In the genomic region with DNA sequence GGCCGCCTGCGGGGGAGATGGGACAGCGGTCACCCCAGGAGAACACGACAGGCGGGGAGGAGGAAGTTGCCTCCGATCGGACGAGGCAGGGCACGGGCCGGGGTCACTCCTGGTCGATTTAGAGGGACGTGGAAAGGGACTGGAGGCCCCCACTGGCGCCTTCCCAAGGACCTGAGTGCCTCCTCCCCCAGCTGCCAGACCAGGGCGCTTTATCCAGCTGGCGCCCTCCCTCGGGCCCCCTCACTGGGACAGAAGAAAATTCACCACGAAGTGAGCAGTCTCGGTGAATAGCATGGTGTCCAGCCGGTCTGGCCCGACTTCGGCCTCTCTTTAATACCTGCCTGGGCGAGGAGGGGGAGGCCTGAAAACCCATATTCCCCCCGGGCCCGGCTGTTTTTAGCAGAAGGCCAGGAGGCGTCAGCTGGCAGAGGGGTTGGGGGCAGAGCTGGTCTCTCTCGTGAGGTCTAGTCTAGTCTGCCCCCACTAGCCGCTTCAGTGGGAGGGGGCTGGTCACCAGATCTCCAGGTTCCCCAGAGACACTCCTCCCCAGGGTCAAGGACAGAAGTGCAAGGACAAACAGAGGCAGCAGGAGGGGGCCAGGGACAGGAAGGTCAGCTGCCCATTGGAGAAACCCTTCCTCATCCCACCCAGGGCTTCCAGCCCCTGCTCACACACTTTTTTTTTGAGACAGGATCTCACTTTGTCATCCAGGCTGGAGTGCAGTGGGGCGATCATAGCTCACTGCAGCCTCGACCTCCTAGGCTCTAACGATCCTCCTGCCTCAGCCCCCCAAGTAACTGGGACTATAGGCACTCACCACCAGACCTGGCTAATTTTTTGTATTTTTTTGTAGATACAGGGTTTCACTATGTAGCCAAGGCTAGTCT, we compare ENCODE assay signal across 1 cellular context.
TF ChIP-seq lines count a peak whose summit lies in the region.

No MANE protein-coding gene starts in this region.

TF ChIP-seq in HepG2, 621 proteins besides CTCF, POLR2A, EP300 and RAD21 (continued from another document and continues in another):
- TF ChIP-seq, protein P1, sequence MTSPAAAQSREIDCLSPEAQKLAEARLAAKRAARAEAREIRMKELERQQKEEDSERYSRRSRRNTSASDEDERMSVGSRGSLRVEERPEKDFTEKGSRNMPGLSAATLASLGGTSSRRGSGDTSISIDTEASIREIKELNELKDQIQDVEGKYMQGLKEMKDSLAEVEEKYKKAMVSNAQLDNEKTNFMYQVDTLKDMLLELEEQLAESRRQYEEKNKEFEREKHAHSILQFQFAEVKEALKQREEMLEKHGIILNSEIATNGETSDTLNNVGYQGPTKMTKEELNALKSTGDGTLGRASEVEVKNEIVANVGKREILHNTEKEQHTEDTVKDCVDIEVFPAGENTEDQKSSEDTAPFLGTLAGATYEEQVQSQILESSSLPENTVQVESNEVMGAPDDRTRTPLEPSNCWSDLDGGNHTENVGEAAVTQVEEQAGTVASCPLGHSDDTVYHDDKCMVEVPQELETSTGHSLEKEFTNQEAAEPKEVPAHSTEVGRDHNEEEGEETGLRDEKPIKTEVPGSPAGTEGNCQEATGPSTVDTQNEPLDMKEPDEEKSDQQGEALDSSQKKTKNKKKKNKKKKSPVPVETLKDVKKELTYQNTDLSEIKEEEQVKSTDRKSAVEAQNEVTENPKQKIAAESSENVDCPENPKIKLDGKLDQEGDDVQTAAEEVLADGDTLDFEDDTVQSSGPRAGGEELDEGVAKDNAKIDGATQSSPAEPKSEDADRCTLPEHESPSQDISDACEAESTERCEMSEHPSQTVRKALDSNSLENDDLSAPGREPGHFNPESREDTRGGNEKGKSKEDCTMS (CRISPR knock-in tag; conservative IDR thresholded peaks at IDR 0.05) = no peak
- TF ChIP-seq ZNF101 (CRISPR knock-in tag; IDR thresholded peaks at IDR 0.05; ENCODE audit: borderline replicate concordance, low read depth) (no peak), TOPORS (CRISPR knock-in tag; IDR thresholded peaks at IDR 0.05) (no peak; the same call in 1 of the 2 replicates), ZNF782 (CRISPR knock-in tag; IDR thresholded peaks at IDR 0.05; ENCODE audit: borderline replicate concordance) (no peak), ZNF672 (CRISPR knock-in tag; IDR thresholded peaks at IDR 0.05) (no peak), AGO1 (IDR thresholded peaks at IDR 0.05; ENCODE audit: low read depth, low read length, poor library complexity, severe bottlenecking) (no peak), SUZ12 (IDR thresholded peaks at IDR 0.05; ENCODE audit: low read depth, low read length) (no peak), HDAC6 (IDR thresholded peaks at IDR 0.05; ENCODE audit: low read depth, low read length) (no peak), KDM5B (CRISPR knock-in tag; IDR thresholded peaks at IDR 0.05; ENCODE audit: borderline replicate concordance) (peak; percentile 50; the same call in 1 of the 2 replicates), ZNF205 (CRISPR knock-in tag; IDR thresholded peaks at IDR 0.05) (0 out of 2 replicates have a peak, but pooled peaks have one; percentile 7), ZNF607 (CRISPR knock-in tag; IDR thresholded peaks at IDR 0.05; ENCODE audit: borderline replicate concordance) (no peak; the same call in 1 of the 2 replicates), GTF2F1 (IDR thresholded peaks at IDR 0.05; ENCODE audit: low read length) (no peak), ZNF335 (CRISPR knock-in tag; IDR thresholded peaks at IDR 0.05) (no peak), ZNF562 (CRISPR knock-in tag; IDR thresholded peaks at IDR 0.05; ENCODE audit: borderline replicate concordance) (no peak), ZNF3 (CRISPR knock-in tag; IDR thresholded peaks at IDR 0.05) (no peak), ZNF484 (CRISPR knock-in tag; IDR thresholded peaks at IDR 0.05; ENCODE audit: borderline replicate concordance, low read depth) (no peak), U2AF2 (IDR thresholded peaks at IDR 0.05; ENCODE audit: low read depth, low read length) (no peak), ZC3H4 (CRISPR knock-in tag; IDR thresholded peaks at IDR 0.05; ENCODE audit: borderline replicate concordance) (0 out of 2 replicates have a peak, but pooled peaks have one; percentile 1), TOE1 (CRISPR knock-in tag; IDR thresholded peaks at IDR 0.05) (no peak), ONECUT2 (CRISPR knock-in tag; IDR thresholded peaks at IDR 0.05) (0 out of 2 replicates have a peak, but pooled peaks have one; percentile 21), ZNF253 (CRISPR knock-in tag; IDR thresholded peaks at IDR 0.05; ENCODE audit: borderline replicate concordance) (no peak), NAIF1 (CRISPR knock-in tag; IDR thresholded peaks at IDR 0.05; ENCODE audit: borderline replicate concordance) (no peak; the same call in 1 of the 2 replicates), THAP11 (CRISPR knock-in tag; IDR thresholded peaks at IDR 0.05) (0 out of 2 replicates have a peak, but pooled peaks have one; percentile 13), MEIS2 (CRISPR knock-in tag; IDR thresholded peaks at IDR 0.05) (peak; percentile 2; the same call in 1 of the 2 replicates), SMAD3 (CRISPR knock-in tag; IDR thresholded peaks at IDR 0.05) (no peak), RFX3 (CRISPR knock-in tag; IDR thresholded peaks at IDR 0.05) (no peak), ZSCAN21 (CRISPR knock-in tag; IDR thresholded peaks at IDR 0.05; ENCODE audit: borderline replicate concordance) (no peak), PHF8 (CRISPR knock-in tag; IDR thresholded peaks at IDR 0.05) (no peak), ZNF563 (CRISPR knock-in tag; IDR thresholded peaks at IDR 0.05) (no peak; the same call in none of the 2 replicates), NCOA2 (CRISPR knock-in tag; IDR thresholded peaks at IDR 0.05) (no peak; the same call in 1 of the 2 replicates), RAD51 (IDR thresholded peaks at IDR 0.05; ENCODE audit: borderline replicate concordance) (no peak), CREM (IDR thresholded peaks at IDR 0.05) (no peak), CREM (CRISPR knock-in tag; IDR thresholded peaks at IDR 0.05) (no peak), MLLT10 (CRISPR knock-in tag; IDR thresholded peaks at IDR 0.05) (no peak), ZNF75D (CRISPR knock-in tag; IDR thresholded peaks at IDR 0.05; ENCODE audit: borderline replicate concordance) (no peak), ZC3H13 (CRISPR knock-in tag; IDR thresholded peaks at IDR 0.05) (no peak), MXI1 (IDR thresholded peaks at IDR 0.05; ENCODE audit: borderline replicate concordance, low read depth, low read length) (no peak), CAMTA2 (CRISPR knock-in tag; IDR thresholded peaks at IDR 0.05; ENCODE audit: borderline replicate concordance) (no peak), ZFYVE20 (CRISPR knock-in tag; IDR thresholded peaks at IDR 0.05; ENCODE audit: borderline replicate concordance, low read depth) (no peak), ZNF616 (CRISPR knock-in tag; IDR thresholded peaks at IDR 0.05; ENCODE audit: low read depth) (no peak)
- TF ChIP-seq, protein P2, sequence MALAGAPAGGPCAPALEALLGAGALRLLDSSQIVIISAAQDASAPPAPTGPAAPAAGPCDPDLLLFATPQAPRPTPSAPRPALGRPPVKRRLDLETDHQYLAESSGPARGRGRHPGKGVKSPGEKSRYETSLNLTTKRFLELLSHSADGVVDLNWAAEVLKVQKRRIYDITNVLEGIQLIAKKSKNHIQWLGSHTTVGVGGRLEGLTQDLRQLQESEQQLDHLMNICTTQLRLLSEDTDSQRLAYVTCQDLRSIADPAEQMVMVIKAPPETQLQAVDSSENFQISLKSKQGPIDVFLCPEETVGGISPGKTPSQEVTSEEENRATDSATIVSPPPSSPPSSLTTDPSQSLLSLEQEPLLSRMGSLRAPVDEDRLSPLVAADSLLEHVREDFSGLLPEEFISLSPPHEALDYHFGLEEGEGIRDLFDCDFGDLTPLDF (CRISPR knock-in tag; IDR thresholded peaks at IDR 0.05) = no peak
- TF ChIP-seq, protein P3, sequence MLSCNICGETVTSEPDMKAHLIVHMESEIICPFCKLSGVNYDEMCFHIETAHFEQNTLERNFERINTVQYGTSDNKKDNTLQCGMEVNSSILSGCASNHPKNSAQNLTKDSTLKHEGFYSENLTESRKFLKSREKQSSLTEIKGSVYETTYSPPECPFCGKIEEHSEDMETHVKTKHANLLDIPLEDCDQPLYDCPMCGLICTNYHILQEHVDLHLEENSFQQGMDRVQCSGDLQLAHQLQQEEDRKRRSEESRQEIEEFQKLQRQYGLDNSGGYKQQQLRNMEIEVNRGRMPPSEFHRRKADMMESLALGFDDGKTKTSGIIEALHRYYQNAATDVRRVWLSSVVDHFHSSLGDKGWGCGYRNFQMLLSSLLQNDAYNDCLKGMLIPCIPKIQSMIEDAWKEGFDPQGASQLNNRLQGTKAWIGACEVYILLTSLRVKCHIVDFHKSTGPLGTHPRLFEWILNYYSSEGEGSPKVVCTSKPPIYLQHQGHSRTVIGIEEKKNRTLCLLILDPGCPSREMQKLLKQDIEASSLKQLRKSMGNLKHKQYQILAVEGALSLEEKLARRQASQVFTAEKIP (CRISPR knock-in tag; IDR thresholded peaks at IDR 0.05; ENCODE audit: borderline replicate concordance) = no peak
- TF ChIP-seq, protein P4, sequence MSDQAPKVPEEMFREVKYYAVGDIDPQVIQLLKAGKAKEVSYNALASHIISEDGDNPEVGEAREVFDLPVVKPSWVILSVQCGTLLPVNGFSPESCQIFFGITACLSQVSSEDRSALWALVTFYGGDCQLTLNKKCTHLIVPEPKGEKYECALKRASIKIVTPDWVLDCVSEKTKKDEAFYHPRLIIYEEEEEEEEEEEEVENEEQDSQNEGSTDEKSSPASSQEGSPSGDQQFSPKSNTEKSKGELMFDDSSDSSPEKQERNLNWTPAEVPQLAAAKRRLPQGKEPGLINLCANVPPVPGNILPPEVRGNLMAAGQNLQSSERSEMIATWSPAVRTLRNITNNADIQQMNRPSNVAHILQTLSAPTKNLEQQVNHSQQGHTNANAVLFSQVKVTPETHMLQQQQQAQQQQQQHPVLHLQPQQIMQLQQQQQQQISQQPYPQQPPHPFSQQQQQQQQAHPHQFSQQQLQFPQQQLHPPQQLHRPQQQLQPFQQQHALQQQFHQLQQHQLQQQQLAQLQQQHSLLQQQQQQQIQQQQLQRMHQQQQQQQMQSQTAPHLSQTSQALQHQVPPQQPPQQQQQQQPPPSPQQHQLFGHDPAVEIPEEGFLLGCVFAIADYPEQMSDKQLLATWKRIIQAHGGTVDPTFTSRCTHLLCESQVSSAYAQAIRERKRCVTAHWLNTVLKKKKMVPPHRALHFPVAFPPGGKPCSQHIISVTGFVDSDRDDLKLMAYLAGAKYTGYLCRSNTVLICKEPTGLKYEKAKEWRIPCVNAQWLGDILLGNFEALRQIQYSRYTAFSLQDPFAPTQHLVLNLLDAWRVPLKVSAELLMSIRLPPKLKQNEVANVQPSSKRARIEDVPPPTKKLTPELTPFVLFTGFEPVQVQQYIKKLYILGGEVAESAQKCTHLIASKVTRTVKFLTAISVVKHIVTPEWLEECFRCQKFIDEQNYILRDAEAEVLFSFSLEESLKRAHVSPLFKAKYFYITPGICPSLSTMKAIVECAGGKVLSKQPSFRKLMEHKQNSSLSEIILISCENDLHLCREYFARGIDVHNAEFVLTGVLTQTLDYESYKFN (CRISPR knock-in tag; conservative IDR thresholded peaks at IDR 0.05) = peak; percentile 65
- TF ChIP-seq, protein P5, sequence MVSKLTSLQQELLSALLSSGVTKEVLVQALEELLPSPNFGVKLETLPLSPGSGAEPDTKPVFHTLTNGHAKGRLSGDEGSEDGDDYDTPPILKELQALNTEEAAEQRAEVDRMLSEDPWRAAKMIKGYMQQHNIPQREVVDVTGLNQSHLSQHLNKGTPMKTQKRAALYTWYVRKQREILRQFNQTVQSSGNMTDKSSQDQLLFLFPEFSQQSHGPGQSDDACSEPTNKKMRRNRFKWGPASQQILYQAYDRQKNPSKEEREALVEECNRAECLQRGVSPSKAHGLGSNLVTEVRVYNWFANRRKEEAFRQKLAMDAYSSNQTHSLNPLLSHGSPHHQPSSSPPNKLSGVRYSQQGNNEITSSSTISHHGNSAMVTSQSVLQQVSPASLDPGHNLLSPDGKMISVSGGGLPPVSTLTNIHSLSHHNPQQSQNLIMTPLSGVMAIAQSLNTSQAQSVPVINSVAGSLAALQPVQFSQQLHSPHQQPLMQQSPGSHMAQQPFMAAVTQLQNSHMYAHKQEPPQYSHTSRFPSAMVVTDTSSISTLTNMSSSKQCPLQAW (CRISPR knock-in tag; IDR thresholded peaks at IDR 0.05) = 0 out of 2 replicates have a peak, but pooled peaks have one; percentile 11
- TF ChIP-seq, protein P6, sequence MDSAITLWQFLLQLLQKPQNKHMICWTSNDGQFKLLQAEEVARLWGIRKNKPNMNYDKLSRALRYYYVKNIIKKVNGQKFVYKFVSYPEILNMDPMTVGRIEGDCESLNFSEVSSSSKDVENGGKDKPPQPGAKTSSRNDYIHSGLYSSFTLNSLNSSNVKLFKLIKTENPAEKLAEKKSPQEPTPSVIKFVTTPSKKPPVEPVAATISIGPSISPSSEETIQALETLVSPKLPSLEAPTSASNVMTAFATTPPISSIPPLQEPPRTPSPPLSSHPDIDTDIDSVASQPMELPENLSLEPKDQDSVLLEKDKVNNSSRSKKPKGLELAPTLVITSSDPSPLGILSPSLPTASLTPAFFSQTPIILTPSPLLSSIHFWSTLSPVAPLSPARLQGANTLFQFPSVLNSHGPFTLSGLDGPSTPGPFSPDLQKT (CRISPR knock-in tag; IDR thresholded peaks at IDR 0.05; ENCODE audit: borderline replicate concordance) = no peak
- TF ChIP-seq, protein P7, sequence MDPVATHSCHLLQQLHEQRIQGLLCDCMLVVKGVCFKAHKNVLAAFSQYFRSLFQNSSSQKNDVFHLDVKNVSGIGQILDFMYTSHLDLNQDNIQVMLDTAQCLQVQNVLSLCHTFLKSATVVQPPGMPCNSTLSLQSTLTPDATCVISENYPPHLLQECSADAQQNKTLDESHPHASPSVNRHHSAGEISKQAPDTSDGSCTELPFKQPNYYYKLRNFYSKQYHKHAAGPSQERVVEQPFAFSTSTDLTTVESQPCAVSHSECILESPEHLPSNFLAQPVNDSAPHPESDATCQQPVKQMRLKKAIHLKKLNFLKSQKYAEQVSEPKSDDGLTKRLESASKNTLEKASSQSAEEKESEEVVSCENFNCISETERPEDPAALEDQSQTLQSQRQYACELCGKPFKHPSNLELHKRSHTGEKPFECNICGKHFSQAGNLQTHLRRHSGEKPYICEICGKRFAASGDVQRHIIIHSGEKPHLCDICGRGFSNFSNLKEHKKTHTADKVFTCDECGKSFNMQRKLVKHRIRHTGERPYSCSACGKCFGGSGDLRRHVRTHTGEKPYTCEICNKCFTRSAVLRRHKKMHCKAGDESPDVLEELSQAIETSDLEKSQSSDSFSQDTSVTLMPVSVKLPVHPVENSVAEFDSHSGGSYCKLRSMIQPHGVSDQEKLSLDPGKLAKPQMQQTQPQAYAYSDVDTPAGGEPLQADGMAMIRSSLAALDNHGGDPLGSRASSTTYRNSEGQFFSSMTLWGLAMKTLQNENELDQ (CRISPR knock-in tag; IDR thresholded peaks at IDR 0.05; ENCODE audit: borderline replicate concordance) = no peak
